ENCODE assay signal across 8 cellular contexts in the genomic region with DNA sequence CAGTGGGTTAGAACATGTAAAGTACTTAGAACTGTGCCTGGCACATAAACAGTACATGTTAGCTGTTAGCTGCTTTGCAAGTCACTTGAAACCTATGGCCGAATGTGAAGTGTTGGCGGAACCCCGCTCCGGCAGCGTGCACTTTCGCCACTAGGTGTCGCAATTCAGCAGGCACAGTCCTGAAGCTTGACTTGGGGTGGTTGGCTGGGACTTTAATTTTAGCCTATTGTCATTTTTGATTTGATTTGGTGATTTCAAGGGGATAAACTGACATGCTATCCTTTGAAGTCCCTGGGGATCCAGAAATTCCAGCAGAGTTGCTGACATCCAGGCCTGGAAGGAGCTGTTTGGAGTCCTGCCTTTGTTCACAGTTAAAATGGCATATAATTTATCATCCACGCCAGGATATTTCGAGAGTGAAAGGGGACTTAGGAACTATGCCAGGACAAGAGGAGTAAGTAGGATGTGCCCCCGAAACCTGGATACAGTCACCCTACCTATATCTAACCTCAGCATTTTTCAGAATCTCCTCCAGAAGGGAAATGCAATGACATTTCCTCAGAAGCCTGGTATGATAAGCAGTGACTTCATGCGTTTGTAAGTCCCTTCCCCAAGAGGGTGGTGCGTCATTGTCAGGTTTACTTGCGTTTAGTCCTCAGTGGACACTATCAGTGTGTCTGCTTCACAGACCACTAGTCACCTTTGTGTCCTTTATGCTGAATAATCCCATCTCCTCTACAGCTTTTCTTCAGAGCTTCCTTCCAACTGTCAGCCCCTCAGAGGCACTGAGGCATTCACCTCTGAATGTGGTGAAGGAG. TPM values are rescaled to one million over a fixed set of nuclear protein-coding genes. Genes with fewer than 3 reads are reported as not detected.
DNase-seq lines count a peak whose midpoint lies in the region; ATAC-seq and TF ChIP-seq lines count a peak whose summit lies in the region.

No MANE protein-coding gene starts in this region.

- 0 out of 2 replicates have a peak, but pooled peaks cover 12% of the 10 kb centered on the region for H4K20me1 ChIP-seq in DND-41 (ENCODE audit: insufficient read depth, low read length)

- H3K36me3 ChIP-seq in DND-41 (ENCODE audit: insufficient read depth, low read length), result no peaks in the 10 kb centered on the region

- CTCF ChIA-PET in activated CD8-positive, alpha-beta T cell treated with anti-CD3 and anti-CD28 coated beads, Interleukin-2, amount 10 ng/mL, durations not matched to agents 7 days and 5 days (lab: Charles Lee), result interaction anchor here (0.6 to 4.8 kb wide), 29 partner anchors 9 to 383 kb away, joined by 3 to 49 read pairs (median 4); no protein-coding TSS in a partner anchor

- H3K9ac ChIP-seq in DND-41 (ENCODE audit: low read depth, low read length), result no peak overlapping the region

- peak; percentile 99 for TF ChIP-seq CTCF in DND-41 (IDR thresholded peaks at IDR 0.05; ENCODE audit: borderline replicate concordance, extremely low read depth, low read length, poor library complexity, severe bottlenecking)

- no peaks in the 10 kb centered on the region for H3K36me3 Mint-ChIP-seq in activated CD8-positive, alpha-beta T cell treated with anti-CD3 and anti-CD28 coated beads, Interleukin-2, amount 10 ng/mL, durations not matched to agents 7 days and 5 days (ENCODE audit: low read depth)
- no peaks in the 10 kb centered on the region for H3K36me3 Mint-ChIP-seq in memory B cell

- H3K9me3 Mint-ChIP-seq in activated CD8-positive, alpha-beta T cell treated with anti-CD3 and anti-CD28 coated beads, Interleukin-2, amount 10 ng/mL, durations not matched to agents 7 days and 5 days (ENCODE audit: insufficient read depth), result no peaks in the 10 kb centered on the region
- H3K9me3 Mint-ChIP-seq in memory B cell, result no peaks in the 10 kb centered on the region

- POLR2A ChIA-PET in activated CD8-positive, alpha-beta T cell treated with anti-CD3 and anti-CD28 coated beads, Interleukin-2, amount 10 ng/mL, durations not matched to agents 7 days and 5 days (lab: Charles Lee), result no interaction called here

- H2AFZ ChIP-seq in DND-41 (ENCODE audit: low read depth, low read length), result no peak overlapping the region

- no peak overlapping the region for H3K4me2 ChIP-seq in DND-41 (ENCODE audit: insufficient read depth, low read length)

- H3K27ac ChIP-seq in DND-41 (ENCODE audit: low read length), result no peak overlapping the region

- ATAC-seq in DND-41 (ENCODE audit: insufficient read depth, low read depth), result peak; percentile 69
- ATAC-seq in HG03280 (IDR thresholded peaks at IDR 0.05; ENCODE audit: unreplicated experiment), result peak; percentile 46
- peak; percentile 56 for ATAC-seq in activated CD8-positive, alpha-beta T cell treated with anti-CD3 and anti-CD28 coated beads, Interleukin-2, amount 10 ng/mL, durations not matched to agents 7 days and 5 days
- peak; percentile 72 for ATAC-seq in memory B cell (ENCODE audit: low read depth)
- no peak for ATAC-seq in HG03139 (IDR thresholded peaks at IDR 0.05; ENCODE audit: unreplicated experiment)

- H3K4me3 ChIP-seq in DND-41 (ENCODE audit: low read depth in 1 of 2, low read length in 2 of 2), result no peak overlapping the region

- H3K27ac Mint-ChIP-seq in activated CD8-positive, alpha-beta T cell treated with anti-CD3 and anti-CD28 coated beads, Interleukin-2, amount 10 ng/mL, durations not matched to agents 7 days and 5 days, result no peak overlapping the region
- H3K27ac Mint-ChIP-seq in memory B cell, result no peak overlapping the region

- peaks cover 34% of the 10 kb centered on the region for H3K27me3 Mint-ChIP-seq in activated CD8-positive, alpha-beta T cell treated with anti-CD3 and anti-CD28 coated beads, Interleukin-2, amount 10 ng/mL, durations not matched to agents 7 days and 5 days (ENCODE audit: low read depth)
- peaks cover 6% of the 10 kb centered on the region for H3K27me3 Mint-ChIP-seq in memory B cell

- H3K4me3 Mint-ChIP-seq in activated CD8-positive, alpha-beta T cell treated with anti-CD3 and anti-CD28 coated beads, Interleukin-2, amount 10 ng/mL, durations not matched to agents 7 days and 5 days, result no peak overlapping the region
- H3K4me3 Mint-ChIP-seq in memory B cell, result no peak overlapping the region

- DNase-seq in DND-41 (peak; percentile 79), NCI-H82 (lab: John Stamatoyannopoulos, UW) (peak; percentile 88), memory B cell (ENCODE audit: low spot score in 2 of 2) (peak; percentile 82 to 84)
- peak; percentile 88 for DNase-seq in activated CD8-positive, alpha-beta T cell treated with anti-CD3 and anti-CD28 coated beads, Interleukin-2, amount 10 ng/mL, durations not matched to agents 7 days and 5 days
- DNase-seq in effector CD8-positive, alpha-beta T cell (lab: John Stamatoyannopoulos, UW), result peak; percentile 68
- DNase-seq in stimulated activated CD8-positive, alpha-beta memory T cell treated with anti-CD3 and anti-CD28 coated beads, Interleukin-15, amount 100 ng/mL, for 24 hours (ENCODE audit: low read depth), result peak; percentile 77

- H3K9me3 ChIP-seq in DND-41 (ENCODE audit: insufficient read depth, low read length, severe bottlenecking), result no peaks in the 10 kb centered on the region

- H3K4me1 Mint-ChIP-seq in activated CD8-positive, alpha-beta T cell treated with anti-CD3 and anti-CD28 coated beads, Interleukin-2, amount 10 ng/mL, durations not matched to agents 7 days and 5 days (ENCODE audit: low read depth), result peaks cover 3% of the 10 kb centered on the region
- H3K4me1 Mint-ChIP-seq in memory B cell, result peaks cover 3% of the 10 kb centered on the region

- peaks cover 15% of the 10 kb centered on the region for H3K4me1 ChIP-seq in DND-41 (ENCODE audit: insufficient read depth, low read length)

- peaks cover 18% of the 10 kb centered on the region for H3K27me3 ChIP-seq in DND-41 (ENCODE audit: insufficient read depth, low read length, poor library complexity)

- H3K79me2 ChIP-seq in DND-41 (ENCODE audit: insufficient read depth, low read length), result no peaks in the 10 kb centered on the region

RNA-seq across cellular contexts. Expression of gene TSPAN9, which starts 3.5 kb away (rescaled TPM):
- total RNA-seq in activated CD8-positive, alpha-beta T cell treated with anti-CD3 and anti-CD28 coated beads, Interleukin-2, amount 10 ng/mL, durations not matched to agents 7 days and 5 days, result not detected
